In the genomic region with DNA sequence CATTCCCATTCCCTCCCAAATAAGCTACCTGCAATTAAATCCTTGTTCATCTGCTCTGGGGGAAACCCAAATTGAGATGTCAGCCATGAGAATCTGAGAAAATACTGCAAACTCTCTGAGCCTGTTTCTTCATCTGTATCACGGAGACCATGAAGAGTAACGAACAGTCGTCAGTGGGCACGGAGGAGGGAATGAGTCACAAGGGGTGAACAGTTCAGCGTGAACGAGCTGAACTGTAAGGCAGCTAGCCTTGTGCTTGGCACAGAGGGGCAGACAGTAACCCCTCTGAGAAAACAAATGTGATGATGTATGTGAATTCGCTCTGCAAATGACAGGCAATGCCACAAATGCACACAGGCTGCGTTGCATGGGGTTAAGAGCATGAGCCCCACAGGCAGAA, we compare ENCODE assay signal across 15 cellular contexts.
DNase-seq lines count a peak whose midpoint lies in the region; ATAC-seq lines count a peak whose summit lies in the region.
"Had no signal": no experiment of that assay in that cellular context is flagged by ENCODE, and none has a peak within 500 bp of the region (broad histone marks: within the 10 kb centered on the region; RNA-seq: fewer than 3 reads in every experiment).

No MANE protein-coding gene starts in this region.

- H3K27me3 ChIP-seq in BLaER1: no peaks in the 10 kb centered on the region
- H3K27me3 ChIP-seq: SJSA1, uterus had no signal

- peaks cover 58% of the 10 kb centered on the region for H3K4me1 ChIP-seq in BLaER1
- H3K4me1 ChIP-seq: uterus had no signal

- no peak overlapping the region for H3K4me3 ChIP-seq in BLaER1
- H3K4me3 ChIP-seq: SJSA1, uterus had no signal

- H3K36me3 ChIP-seq in BLaER1: no peaks in the 10 kb centered on the region
- H3K36me3 ChIP-seq: SJSA1, uterus had no signal

- peak overlapping the region; percentile 63 for H3K27ac ChIP-seq in BLaER1
- H3K27ac ChIP-seq: epithelial cell of prostate, SJSA1 had no signal

- H3K9ac ChIP-seq in BLaER1: 0 out of 2 replicates have a peak overlapping the region, but pooled peaks have one; percentile 2

- H3K4me2 ChIP-seq in BLaER1: peak overlapping the region; percentile 76

- H3K4me3 Mint-ChIP-seq in effector memory CD8-positive, alpha-beta T cell: no peak overlapping the region

- no peaks in the 10 kb centered on the region for H3K27me3 Mint-ChIP-seq in effector memory CD8-positive, alpha-beta T cell

- H3K9me3 Mint-ChIP-seq in effector memory CD8-positive, alpha-beta T cell: peaks cover 2 to 8% of the 10 kb centered on the region in 2 donors

- peaks cover 8% of the 10 kb centered on the region; the same call in 1 of the 2 replicates for H3K9me3 ChIP-seq in BLaER1
- H3K9me3 ChIP-seq: SJSA1, uterus had no signal

- H3K36me3 Mint-ChIP-seq in effector memory CD8-positive, alpha-beta T cell (ENCODE audit: insufficient read depth): no peaks in the 10 kb centered on the region

- H4K20me1 ChIP-seq in BLaER1: no peaks in the 10 kb centered on the region

- peak; percentile 77 for DNase-seq in MV-4-11 (lab: John Stamatoyannopoulos, UW)
- DNase-seq in effector memory CD8-positive, alpha-beta T cell: no peak
- peak; percentile 22 to 23 for DNase-seq in stimulated activated CD4-positive, alpha-beta T cell treated with anti-CD3 and anti-CD28 coated beads, Interleukin-15, amount 100 ng/mL, for 48 hours (ENCODE audit: low read depth in 2 of 2)
- DNase-seq in NCI-H1092 treated with DMSO at 0.1 percent for 48 hours (lab: John Stamatoyannopoulos, UW): no peak
- DNase-seq in HUDEP-2 (lab: John Stamatoyannopoulos, UW; ENCODE audit: unreplicated experiment in 76 of 76): no peak
- DNase-seq in NCI-H1694 treated with DMSO at 0.1 percent for 48 hours (lab: John Stamatoyannopoulos, UW): no peak
- DNase-seq: DMS53, left ventricle myocardium superior, NCI-H2227 treated with DMSO at 0.1 percent for 48 hours, retina had no signal

- peak; percentile 58 for ATAC-seq in effector memory CD8-positive, alpha-beta T cell (replicated peaks)
- no peak for ATAC-seq in HG02970 (IDR thresholded peaks at IDR 0.05; ENCODE audit: low FRiP score, unreplicated experiment)
- ATAC-seq: left ventricle myocardium superior had no signal

- no peak overlapping the region for H3K27ac Mint-ChIP-seq in effector memory CD8-positive, alpha-beta T cell

- H3K4me1 Mint-ChIP-seq in effector memory CD8-positive, alpha-beta T cell (ENCODE audit: low read depth in 2 of 2): peaks cover 12 to 14% of the 10 kb centered on the region in 2 donors

Comparison
In these comparisons a context has a peak if more than half of its experiments do, and no peak if none do; other contexts are left out.
1. DNase-seq: peak in MV-4-11 (single experiment) and stimulated activated CD4-positive, alpha-beta T cell treated with anti-CD3 and anti-CD28 coated beads, Interleukin-15, amount 100 ng/mL, for 48 hours (2 of 2); none in effector memory CD8-positive, alpha-beta T cell (0 of 3), NCI-H1092 treated with DMSO at 0.1 percent for 48 hours (single experiment), HUDEP-2 (0 of 76) and NCI-H1694 treated with DMSO at 0.1 percent for 48 hours (single experiment).